In the genomic region with DNA sequence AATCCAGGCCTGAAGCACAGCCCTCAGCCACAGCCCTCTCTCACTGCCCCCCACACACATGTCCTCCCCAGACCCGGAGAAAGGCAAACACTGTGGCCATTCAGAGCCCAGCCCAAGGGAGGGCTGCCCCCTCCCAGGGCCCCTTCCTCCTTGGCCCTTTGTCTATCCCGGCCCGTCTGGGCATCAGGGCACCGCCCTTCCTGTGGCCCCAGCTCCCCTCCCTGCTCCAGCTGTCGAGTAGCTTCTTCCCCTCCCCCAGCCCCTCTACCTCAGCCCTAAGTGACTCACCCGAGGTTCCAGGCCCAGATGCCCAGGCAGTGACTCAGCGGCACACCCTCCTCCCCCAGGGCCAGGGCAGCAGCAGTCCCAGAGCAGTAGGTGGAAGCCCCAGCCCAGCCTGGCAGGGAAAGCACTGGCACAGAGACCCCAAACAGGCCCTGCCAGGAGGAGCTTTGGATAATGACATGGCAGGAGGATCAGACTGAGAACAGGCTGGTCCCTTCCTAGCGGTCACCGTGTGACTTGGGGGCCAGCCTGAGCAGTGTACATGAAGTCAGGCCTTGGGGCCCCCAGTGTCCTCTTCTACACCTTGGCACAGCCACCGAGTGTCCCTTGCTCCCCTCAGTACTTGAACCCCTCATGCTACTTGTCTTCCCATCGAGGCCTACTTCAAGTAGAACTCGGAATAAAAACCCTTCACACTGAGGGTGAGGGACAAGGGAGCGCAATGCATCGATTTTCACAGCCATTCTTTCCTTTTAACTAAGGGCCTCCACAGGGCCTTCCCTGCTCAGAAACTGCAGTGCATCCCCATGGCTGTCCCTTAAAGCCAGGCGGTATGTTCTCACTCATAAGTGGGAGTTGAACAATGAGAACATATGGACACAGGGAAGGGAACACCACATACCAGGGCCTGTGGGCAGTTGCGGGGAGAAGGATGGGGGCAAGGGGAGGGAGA, we compare ENCODE assay signal across 1 cellular context.
TF ChIP-seq lines count a peak whose summit lies in the region.

No MANE protein-coding gene starts in this region.

TF ChIP-seq in HEK293, 187 proteins besides CTCF, POLR2A, EP300 and RAD21 (continued from another document and continues in another):
- TF ChIP-seq, protein P1, sequence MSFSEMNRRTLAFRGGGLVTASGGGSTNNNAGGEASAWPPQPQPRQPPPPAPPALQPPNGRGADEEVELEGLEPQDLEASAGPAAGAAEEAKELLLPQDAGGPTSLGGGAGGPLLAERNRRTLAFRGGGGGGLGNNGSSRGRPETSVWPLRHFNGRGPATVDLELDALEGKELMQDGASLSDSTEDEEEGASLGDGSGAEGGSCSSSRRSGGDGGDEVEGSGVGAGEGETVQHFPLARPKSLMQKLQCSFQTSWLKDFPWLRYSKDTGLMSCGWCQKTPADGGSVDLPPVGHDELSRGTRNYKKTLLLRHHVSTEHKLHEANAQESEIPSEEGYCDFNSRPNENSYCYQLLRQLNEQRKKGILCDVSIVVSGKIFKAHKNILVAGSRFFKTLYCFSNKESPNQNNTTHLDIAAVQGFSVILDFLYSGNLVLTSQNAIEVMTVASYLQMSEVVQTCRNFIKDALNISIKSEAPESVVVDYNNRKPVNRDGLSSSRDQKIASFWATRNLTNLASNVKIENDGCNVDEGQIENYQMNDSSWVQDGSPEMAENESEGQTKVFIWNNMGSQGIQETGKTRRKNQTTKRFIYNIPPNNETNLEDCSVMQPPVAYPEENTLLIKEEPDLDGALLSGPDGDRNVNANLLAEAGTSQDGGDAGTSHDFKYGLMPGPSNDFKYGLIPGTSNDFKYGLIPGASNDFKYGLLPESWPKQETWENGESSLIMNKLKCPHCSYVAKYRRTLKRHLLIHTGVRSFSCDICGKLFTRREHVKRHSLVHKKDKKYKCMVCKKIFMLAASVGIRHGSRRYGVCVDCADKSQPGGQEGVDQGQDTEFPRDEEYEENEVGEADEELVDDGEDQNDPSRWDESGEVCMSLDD (tag by site-specific recombination; IDR thresholded peaks at IDR 0.05) = peak; percentile 94
- no peak for TF ChIP-seq ZNF654 (tag by site-specific recombination; IDR thresholded peaks at IDR 0.05; ENCODE audit: low read depth)
- TF ChIP-seq ZNF112 (tag by site-specific recombination; IDR thresholded peaks at IDR 0.05) = no peak
- peak; percentile 81 for TF ChIP-seq ZBTB20 (tag by site-specific recombination; IDR thresholded peaks at IDR 0.05)
- TF ChIP-seq, protein P2, sequence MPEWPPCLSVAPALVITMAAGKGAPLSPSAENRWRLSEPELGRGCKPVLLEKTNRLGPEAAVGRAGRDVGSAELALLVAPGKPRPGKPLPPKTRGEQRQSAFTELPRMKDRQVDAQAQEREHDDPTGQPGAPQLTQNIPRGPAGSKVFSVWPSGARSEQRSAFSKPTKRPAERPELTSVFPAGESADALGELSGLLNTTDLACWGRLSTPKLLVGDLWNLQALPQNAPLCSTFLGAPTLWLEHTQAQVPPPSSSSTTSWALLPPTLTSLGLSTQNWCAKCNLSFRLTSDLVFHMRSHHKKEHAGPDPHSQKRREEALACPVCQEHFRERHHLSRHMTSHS (tag by site-specific recombination; IDR thresholded peaks at IDR 0.05) = no peak
- no peak for TF ChIP-seq ZBTB1 (tag by site-specific recombination; IDR thresholded peaks at IDR 0.05)
- TF ChIP-seq KLF8 (tag by site-specific recombination; IDR thresholded peaks at IDR 0.05) = peak; percentile 99
- peak; percentile 80 for TF ChIP-seq ZBTB17 (tag by site-specific recombination; IDR thresholded peaks at IDR 0.05)
- no peak for TF ChIP-seq SALL2 (tag by site-specific recombination; IDR thresholded peaks at IDR 0.05; ENCODE audit: borderline replicate concordance)
- TF ChIP-seq SP2 (tag by site-specific recombination; IDR thresholded peaks at IDR 0.05) = peak; percentile 80
- peak; percentile 100 for TF ChIP-seq KLF1 (tag by site-specific recombination; IDR thresholded peaks at IDR 0.05)
- TF ChIP-seq PRDM1 (tag by site-specific recombination; IDR thresholded peaks at IDR 0.05) = no peak
- no peak for TF ChIP-seq HOXA7 (CRISPR knock-in tag; IDR thresholded peaks at IDR 0.05; ENCODE audit: borderline replicate concordance)
- TF ChIP-seq, protein P3, sequence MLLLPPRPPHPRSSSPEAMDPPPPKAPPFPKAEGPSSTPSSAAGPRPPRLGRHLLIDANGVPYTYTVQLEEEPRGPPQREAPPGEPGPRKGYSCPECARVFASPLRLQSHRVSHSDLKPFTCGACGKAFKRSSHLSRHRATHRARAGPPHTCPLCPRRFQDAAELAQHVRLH (tag by site-specific recombination; IDR thresholded peaks at IDR 0.05) = peak; percentile 74
- TF ChIP-seq, protein P4, sequence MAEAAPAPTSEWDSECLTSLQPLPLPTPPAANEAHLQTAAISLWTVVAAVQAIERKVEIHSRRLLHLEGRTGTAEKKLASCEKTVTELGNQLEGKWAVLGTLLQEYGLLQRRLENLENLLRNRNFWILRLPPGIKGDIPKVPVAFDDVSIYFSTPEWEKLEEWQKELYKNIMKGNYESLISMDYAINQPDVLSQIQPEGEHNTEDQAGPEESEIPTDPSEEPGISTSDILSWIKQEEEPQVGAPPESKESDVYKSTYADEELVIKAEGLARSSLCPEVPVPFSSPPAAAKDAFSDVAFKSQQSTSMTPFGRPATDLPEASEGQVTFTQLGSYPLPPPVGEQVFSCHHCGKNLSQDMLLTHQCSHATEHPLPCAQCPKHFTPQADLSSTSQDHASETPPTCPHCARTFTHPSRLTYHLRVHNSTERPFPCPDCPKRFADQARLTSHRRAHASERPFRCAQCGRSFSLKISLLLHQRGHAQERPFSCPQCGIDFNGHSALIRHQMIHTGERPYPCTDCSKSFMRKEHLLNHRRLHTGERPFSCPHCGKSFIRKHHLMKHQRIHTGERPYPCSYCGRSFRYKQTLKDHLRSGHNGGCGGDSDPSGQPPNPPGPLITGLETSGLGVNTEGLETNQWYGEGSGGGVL (tag by site-specific recombination; IDR thresholded peaks at IDR 0.05) = peak; percentile 99
- peak; percentile 97 for TF ChIP-seq KLF9 (tag by site-specific recombination; IDR thresholded peaks at IDR 0.05; ENCODE audit: low read depth)
- TF ChIP-seq, protein P5, sequence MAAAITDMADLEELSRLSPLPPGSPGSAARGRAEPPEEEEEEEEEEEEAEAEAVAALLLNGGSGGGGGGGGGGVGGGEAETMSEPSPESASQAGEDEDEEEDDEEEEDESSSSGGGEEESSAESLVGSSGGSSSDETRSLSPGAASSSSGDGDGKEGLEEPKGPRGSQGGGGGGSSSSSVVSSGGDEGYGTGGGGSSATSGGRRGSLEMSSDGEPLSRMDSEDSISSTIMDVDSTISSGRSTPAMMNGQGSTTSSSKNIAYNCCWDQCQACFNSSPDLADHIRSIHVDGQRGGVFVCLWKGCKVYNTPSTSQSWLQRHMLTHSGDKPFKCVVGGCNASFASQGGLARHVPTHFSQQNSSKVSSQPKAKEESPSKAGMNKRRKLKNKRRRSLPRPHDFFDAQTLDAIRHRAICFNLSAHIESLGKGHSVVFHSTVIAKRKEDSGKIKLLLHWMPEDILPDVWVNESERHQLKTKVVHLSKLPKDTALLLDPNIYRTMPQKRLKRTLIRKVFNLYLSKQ (tag by site-specific recombination; IDR thresholded peaks at IDR 0.05; ENCODE audit: borderline replicate concordance) = no peak
- TF ChIP-seq ZNF416 (tag by site-specific recombination; IDR thresholded peaks at IDR 0.05) = no peak
- peak; percentile 56; the same call in 1 of the 2 replicates for TF ChIP-seq OSR2 (tag by site-specific recombination; IDR thresholded peaks at IDR 0.05)
- no peak for TF ChIP-seq ZNF426 (tag by site-specific recombination; IDR thresholded peaks at IDR 0.05)
- TF ChIP-seq ZNF248 (tag by site-specific recombination; IDR thresholded peaks at IDR 0.05) = no peak
- TF ChIP-seq, protein P6, sequence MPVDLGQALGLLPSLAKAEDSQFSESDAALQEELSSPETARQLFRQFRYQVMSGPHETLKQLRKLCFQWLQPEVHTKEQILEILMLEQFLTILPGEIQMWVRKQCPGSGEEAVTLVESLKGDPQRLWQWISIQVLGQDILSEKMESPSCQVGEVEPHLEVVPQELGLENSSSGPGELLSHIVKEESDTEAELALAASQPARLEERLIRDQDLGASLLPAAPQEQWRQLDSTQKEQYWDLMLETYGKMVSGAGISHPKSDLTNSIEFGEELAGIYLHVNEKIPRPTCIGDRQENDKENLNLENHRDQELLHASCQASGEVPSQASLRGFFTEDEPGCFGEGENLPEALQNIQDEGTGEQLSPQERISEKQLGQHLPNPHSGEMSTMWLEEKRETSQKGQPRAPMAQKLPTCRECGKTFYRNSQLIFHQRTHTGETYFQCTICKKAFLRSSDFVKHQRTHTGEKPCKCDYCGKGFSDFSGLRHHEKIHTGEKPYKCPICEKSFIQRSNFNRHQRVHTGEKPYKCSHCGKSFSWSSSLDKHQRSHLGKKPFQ (tag by site-specific recombination; IDR thresholded peaks at IDR 0.05) = no peak
- TF ChIP-seq MEIS1 (CRISPR knock-in tag; IDR thresholded peaks at IDR 0.05; ENCODE audit: borderline replicate concordance) = no peak
- no peak for TF ChIP-seq ZNF544 (tag by site-specific recombination; IDR thresholded peaks at IDR 0.05)
- peak; percentile 97 for TF ChIP-seq ZNF324 (tag by site-specific recombination; IDR thresholded peaks at IDR 0.05)
- TF ChIP-seq ZNF530 (tag by site-specific recombination; IDR thresholded peaks at IDR 0.05; ENCODE audit: low read depth) = no peak
- TF ChIP-seq, protein P7, sequence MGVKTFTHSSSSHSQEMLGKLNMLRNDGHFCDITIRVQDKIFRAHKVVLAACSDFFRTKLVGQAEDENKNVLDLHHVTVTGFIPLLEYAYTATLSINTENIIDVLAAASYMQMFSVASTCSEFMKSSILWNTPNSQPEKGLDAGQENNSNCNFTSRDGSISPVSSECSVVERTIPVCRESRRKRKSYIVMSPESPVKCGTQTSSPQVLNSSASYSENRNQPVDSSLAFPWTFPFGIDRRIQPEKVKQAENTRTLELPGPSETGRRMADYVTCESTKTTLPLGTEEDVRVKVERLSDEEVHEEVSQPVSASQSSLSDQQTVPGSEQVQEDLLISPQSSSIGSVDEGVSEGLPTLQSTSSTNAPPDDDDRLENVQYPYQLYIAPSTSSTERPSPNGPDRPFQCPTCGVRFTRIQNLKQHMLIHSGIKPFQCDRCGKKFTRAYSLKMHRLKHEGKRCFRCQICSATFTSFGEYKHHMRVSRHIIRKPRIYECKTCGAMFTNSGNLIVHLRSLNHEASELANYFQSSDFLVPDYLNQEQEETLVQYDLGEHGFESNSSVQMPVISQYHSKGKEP (tag by site-specific recombination; IDR thresholded peaks at IDR 0.05) = no peak
- TF ChIP-seq ZNF174 (tag by site-specific recombination; IDR thresholded peaks at IDR 0.05) = no peak
- peak; percentile 97 for TF ChIP-seq GLIS2 (tag by site-specific recombination; IDR thresholded peaks at IDR 0.05)
- no peak for TF ChIP-seq ZNF596 (tag by site-specific recombination; IDR thresholded peaks at IDR 0.05)
- no peak for TF ChIP-seq ZNF354C (tag by site-specific recombination; IDR thresholded peaks at IDR 0.05; ENCODE audit: borderline replicate concordance, low read depth)
- no peak for TF ChIP-seq ZNF132 (tag by site-specific recombination; IDR thresholded peaks at IDR 0.05; ENCODE audit: borderline replicate concordance)
- no peak for TF ChIP-seq ZNF266 (tag by site-specific recombination; IDR thresholded peaks at IDR 0.05; ENCODE audit: low read depth)
- TF ChIP-seq, protein P8, sequence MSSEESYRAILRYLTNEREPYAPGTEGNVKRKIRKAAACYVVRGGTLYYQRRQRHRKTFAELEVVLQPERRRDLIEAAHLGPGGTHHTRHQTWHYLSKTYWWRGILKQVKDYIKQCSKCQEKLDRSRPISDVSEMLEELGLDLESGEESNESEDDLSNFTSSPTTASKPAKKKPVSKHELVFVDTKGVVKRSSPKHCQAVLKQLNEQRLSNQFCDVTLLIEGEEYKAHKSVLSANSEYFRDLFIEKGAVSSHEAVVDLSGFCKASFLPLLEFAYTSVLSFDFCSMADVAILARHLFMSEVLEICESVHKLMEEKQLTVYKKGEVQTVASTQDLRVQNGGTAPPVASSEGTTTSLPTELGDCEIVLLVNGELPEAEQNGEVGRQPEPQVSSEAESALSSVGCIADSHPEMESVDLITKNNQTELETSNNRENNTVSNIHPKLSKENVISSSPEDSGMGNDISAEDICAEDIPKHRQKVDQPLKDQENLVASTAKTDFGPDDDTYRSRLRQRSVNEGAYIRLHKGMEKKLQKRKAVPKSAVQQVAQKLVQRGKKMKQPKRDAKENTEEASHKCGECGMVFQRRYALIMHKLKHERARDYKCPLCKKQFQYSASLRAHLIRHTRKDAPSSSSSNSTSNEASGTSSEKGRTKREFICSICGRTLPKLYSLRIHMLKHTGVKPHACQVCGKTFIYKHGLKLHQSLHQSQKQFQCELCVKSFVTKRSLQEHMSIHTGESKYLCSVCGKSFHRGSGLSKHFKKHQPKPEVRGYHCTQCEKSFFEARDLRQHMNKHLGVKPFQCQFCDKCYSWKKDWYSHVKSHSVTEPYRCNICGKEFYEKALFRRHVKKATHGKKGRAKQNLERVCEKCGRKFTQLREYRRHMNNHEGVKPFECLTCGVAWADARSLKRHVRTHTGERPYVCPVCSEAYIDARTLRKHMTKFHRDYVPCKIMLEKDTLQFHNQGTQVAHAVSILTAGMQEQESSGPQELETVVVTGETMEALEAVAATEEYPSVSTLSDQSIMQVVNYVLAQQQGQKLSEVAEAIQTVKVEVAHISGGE (tag by site-specific recombination; conservative IDR thresholded peaks at IDR 0.05; ENCODE audit: low read depth) = no peak
- no peak for TF ChIP-seq ZNF707 (tag by site-specific recombination; IDR thresholded peaks at IDR 0.05)
- TF ChIP-seq YY1 (tag by site-specific recombination; IDR thresholded peaks at IDR 0.05) = no peak
- peak; percentile 97 for TF ChIP-seq ZSCAN30 (tag by site-specific recombination; IDR thresholded peaks at IDR 0.05)
- no peak for TF ChIP-seq RBAK (tag by site-specific recombination; IDR thresholded peaks at IDR 0.05)
- no peak for TF ChIP-seq ZNF292 (tag by site-specific recombination; IDR thresholded peaks at IDR 0.05; ENCODE audit: borderline replicate concordance, low read depth)
- no peak; the same call in 1 of the 2 replicates for TF ChIP-seq ZNF10 (tag by site-specific recombination; IDR thresholded peaks at IDR 0.05)
- TF ChIP-seq, protein P9, sequence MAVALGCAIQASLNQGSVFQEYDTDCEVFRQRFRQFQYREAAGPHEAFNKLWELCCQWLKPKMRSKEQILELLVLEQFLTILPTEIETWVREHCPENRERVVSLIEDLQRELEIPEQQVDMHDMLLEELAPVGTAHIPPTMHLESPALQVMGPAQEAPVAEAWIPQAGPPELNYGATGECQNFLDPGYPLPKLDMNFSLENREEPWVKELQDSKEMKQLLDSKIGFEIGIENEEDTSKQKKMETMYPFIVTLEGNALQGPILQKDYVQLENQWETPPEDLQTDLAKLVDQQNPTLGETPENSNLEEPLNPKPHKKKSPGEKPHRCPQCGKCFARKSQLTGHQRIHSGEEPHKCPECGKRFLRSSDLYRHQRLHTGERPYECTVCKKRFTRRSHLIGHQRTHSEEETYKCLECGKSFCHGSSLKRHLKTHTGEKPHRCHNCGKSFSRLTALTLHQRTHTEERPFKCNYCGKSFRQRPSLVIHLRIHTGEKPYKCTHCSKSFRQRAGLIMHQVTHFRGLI (tag by site-specific recombination; IDR thresholded peaks at IDR 0.05) = 0 out of 2 replicates have a peak, but pooled peaks have one; percentile 29
- no peak for TF ChIP-seq ZNF561 (tag by site-specific recombination; IDR thresholded peaks at IDR 0.05; ENCODE audit: borderline replicate concordance)
- TF ChIP-seq ZNF768 (tag by site-specific recombination; IDR thresholded peaks at IDR 0.05) = no peak; the same call in 1 of the 2 replicates
- no peak for TF ChIP-seq ZNF184 (tag by site-specific recombination; IDR thresholded peaks at IDR 0.05)
- no peak for TF ChIP-seq ZNF621 (tag by site-specific recombination; IDR thresholded peaks at IDR 0.05)
- TF ChIP-seq ZNF341 (tag by site-specific recombination; IDR thresholded peaks at IDR 0.05; ENCODE audit: low read depth) = peak; percentile 88
